Comparison of ENCODE assay signal across 22 cellular contexts in the genomic region with DNA sequence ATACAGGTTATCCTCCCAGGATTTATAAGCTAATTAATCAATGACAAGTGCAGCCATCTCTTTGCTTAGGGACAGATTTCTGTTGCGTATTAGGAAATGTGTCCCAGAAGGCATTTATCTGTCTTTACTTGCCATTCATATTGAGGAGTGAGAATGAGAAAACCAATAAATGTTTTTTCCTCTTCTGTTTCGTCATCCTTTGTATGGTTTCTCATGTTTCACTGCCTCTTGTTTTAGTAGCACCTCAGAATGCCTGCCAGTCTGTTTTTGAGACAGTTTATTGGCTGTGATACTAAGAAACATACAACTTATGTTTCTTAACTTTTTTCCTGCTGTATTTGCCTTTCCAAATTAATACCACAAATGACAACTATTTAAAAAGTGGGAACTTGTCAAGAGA.
DNase-seq lines count a peak whose midpoint lies in the region; ATAC-seq, FAIRE-seq and TF ChIP-seq lines count a peak whose summit lies in the region.
"Had no signal": no experiment of that assay in that cellular context is flagged by ENCODE, and none has a peak within 500 bp of the region (broad histone marks: within the 10 kb centered on the region; RNA-seq: fewer than 3 reads in every experiment).

No MANE protein-coding gene starts in this region.

- no peaks in the 10 kb centered on the region; a peak in 1 of 5 replicates for H3K27me3 ChIP-seq in HepG2 (ENCODE audit: control insufficient read depth in 1 of 2, insufficient read depth in 2 of 2, low read length in 2 of 2)
- H3K27me3 ChIP-seq in right lobe of liver, result no peaks in the 10 kb centered on the region
- H3K27me3 ChIP-seq in adipocyte (replicated peaks; ENCODE audit: control insufficient read depth, insufficient read depth, low read length), result peaks cover 2% of the 10 kb centered on the region
- H3K27me3 ChIP-seq: BLaER1 had no signal

- no peaks in the 10 kb centered on the region for H3K36me3 ChIP-seq in HepG2 (replicated peaks in 1 of 2; ENCODE audit: control insufficient read depth in 1 of 2, insufficient read depth in 2 of 2, low read length in 2 of 2)
- no peaks in the 10 kb centered on the region for H3K36me3 ChIP-seq in right lobe of liver
- H3K36me3 ChIP-seq in adipocyte (ENCODE audit: control insufficient read depth, insufficient read depth, low read length, severe bottlenecking), result no peaks in the 10 kb centered on the region
- H3K36me3 ChIP-seq: BLaER1 had no signal

- no peak overlapping the region for H3K4me3 Mint-ChIP-seq in mesothelial cell of epicardium
- no peak overlapping the region for H3K4me3 Mint-ChIP-seq in activated naive CD4-positive, alpha-beta T cell treated with anti-CD3 and anti-CD28 coated beads for 36 hours
- no peak overlapping the region for H3K4me3 Mint-ChIP-seq in activated T-helper 2 cell treated with anti-CD3 and anti-CD28 coated beads, Interferon-gamma antibody, Interleukin-2, Interleukin-4, amounts not matched to agents 10 μg/mL and 5 μg/mL and 100 μg/mL, durations not matched to agents 14 hours and 24 hours and 36 hours (ENCODE audit: low read depth)
- H3K4me3 Mint-ChIP-seq: B cell; CD4-positive, CD25-positive, alpha-beta regulatory T cell; CD8-positive, alpha-beta T cell; HFFc6 had no signal

- TF ChIP-seq CTCF in HepG2 (CRISPR knock-in tag; IDR thresholded peaks at IDR 0.05) (no peak), right lobe of liver (IDR thresholded peaks at IDR 0.05) (no peak), mesothelial cell of epicardium (IDR thresholded peaks at IDR 0.05; ENCODE audit: unreplicated experiment) (no peak)

- TF ChIP-seq POLR2A in HepG2 (IDR thresholded peaks at IDR 0.05; ENCODE audit: insufficient read depth in 1 of 2, low read depth in 2 of 2, low read length in 2 of 2) (no peak), right lobe of liver (IDR thresholded peaks at IDR 0.05) (no peak)

- no peak for FAIRE-seq in HepG2 (lab: Jason Lieb, UNC)
- FAIRE-seq: A204.1, G401.6, GM12892, H54 had no signal

- H3K9ac ChIP-seq in HepG2 (ENCODE audit: insufficient read depth, low read depth, low read length), result no peak overlapping the region
- H3K9ac ChIP-seq in adipocyte (ENCODE audit: low read length), result no peak overlapping the region
- H3K9ac ChIP-seq: BLaER1 had no signal

- H3K4me1 Mint-ChIP-seq in mesothelial cell of epicardium, result peaks cover 51% of the 10 kb centered on the region
- H3K4me1 Mint-ChIP-seq in activated naive CD4-positive, alpha-beta T cell treated with anti-CD3 and anti-CD28 coated beads for 36 hours (ENCODE audit: low read depth), result no peaks in the 10 kb centered on the region
- H3K4me1 Mint-ChIP-seq in activated T-helper 2 cell treated with anti-CD3 and anti-CD28 coated beads, Interferon-gamma antibody, Interleukin-2, Interleukin-4, amounts not matched to agents 10 μg/mL and 5 μg/mL and 100 μg/mL, durations not matched to agents 14 hours and 24 hours and 36 hours (ENCODE audit: low read depth), result no peaks in the 10 kb centered on the region
- H3K4me1 Mint-ChIP-seq: B cell; CD4-positive, CD25-positive, alpha-beta regulatory T cell had no signal

- H3K27ac Mint-ChIP-seq in mesothelial cell of epicardium, result peak overlapping the region; percentile 54
- H3K27ac Mint-ChIP-seq in activated naive CD4-positive, alpha-beta T cell treated with anti-CD3 and anti-CD28 coated beads for 36 hours, result no peak overlapping the region
- no peak overlapping the region for H3K27ac Mint-ChIP-seq in activated T-helper 2 cell treated with anti-CD3 and anti-CD28 coated beads, Interferon-gamma antibody, Interleukin-2, Interleukin-4, amounts not matched to agents 10 μg/mL and 5 μg/mL and 100 μg/mL, durations not matched to agents 14 hours and 24 hours and 36 hours
- H3K27ac Mint-ChIP-seq: B cell; CD4-positive, CD25-positive, alpha-beta regulatory T cell; CD8-positive, alpha-beta T cell; HFFc6 had no signal

- 2% methylated on average over 2 of the region's 2 CpGs for WGBS in HepG2 (ENCODE audit: low lambda C conversion rate)
- WGBS in right lobe of liver (ENCODE audit: insufficient coverage, low coverage, low lambda C conversion rate, missing lambda C conversion rate), result 63% methylated on average over 2 of the region's 2 CpGs

- CTCF ChIA-PET in HepG2 (lab: Yijun Ruan, JAX; ENCODE audit: low intra/inter-chr PET ratio, low total read pairs), result no interaction called here
- CTCF ChIA-PET in activated naive CD4-positive, alpha-beta T cell treated with anti-CD3 and anti-CD28 coated beads for 36 hours (lab: Charles Lee), result no interaction called here

- no peaks in the 10 kb centered on the region for H3K9me3 Mint-ChIP-seq in mesothelial cell of epicardium
- no peaks in the 10 kb centered on the region for H3K9me3 Mint-ChIP-seq in activated naive CD4-positive, alpha-beta T cell treated with anti-CD3 and anti-CD28 coated beads for 36 hours
- H3K9me3 Mint-ChIP-seq in activated T-helper 2 cell treated with anti-CD3 and anti-CD28 coated beads, Interferon-gamma antibody, Interleukin-2, Interleukin-4, amounts not matched to agents 10 μg/mL and 5 μg/mL and 100 μg/mL, durations not matched to agents 14 hours and 24 hours and 36 hours, result no peaks in the 10 kb centered on the region
- H3K9me3 Mint-ChIP-seq: CD8-positive, alpha-beta T cell had no signal

- POLR2A ChIA-PET in HepG2 (lab: Yijun Ruan, JAX), result no interaction called here

- TF ChIP-seq EP300 in HepG2 (IDR thresholded peaks at IDR 0.05; ENCODE audit: low read depth in 2 of 2, low read length in 2 of 2) (no peak), HepG2 (CRISPR knock-in tag; IDR thresholded peaks at IDR 0.05; ENCODE audit: borderline replicate concordance) (no peak)

- H3K27ac ChIP-seq in HepG2 (ENCODE audit: extremely low read length, insufficient read depth, low read length), result no peak overlapping the region
- H3K27ac ChIP-seq in right lobe of liver, result no peak overlapping the region
- H3K27ac ChIP-seq: 22Rv1, BLaER1, C4-2B had no signal

- no peak for ATAC-seq in HepG2
- ATAC-seq in right lobe of liver, result no peak
- ATAC-seq: CD8-positive, alpha-beta T cell had no signal

- H3K4me2 ChIP-seq in HepG2 (ENCODE audit: low read depth, low read length), result no peak overlapping the region
- H3K4me2 ChIP-seq: BLaER1 had no signal

- H3K4me3 ChIP-seq in HepG2 (replicated peaks in 1 of 3; ENCODE audit: insufficient read depth in 1 of 3, low read depth in 2 of 3, low read length in 3 of 3) (no peak overlapping the region), right lobe of liver (no peak overlapping the region), adipocyte (ENCODE audit: low read length) (no peak overlapping the region)
- H3K4me3 ChIP-seq: BLaER1 had no signal

- H3K79me2 ChIP-seq in HepG2 (ENCODE audit: insufficient read depth, low read length), result no peaks in the 10 kb centered on the region

- H3K9me3 ChIP-seq in HepG2 (ENCODE audit: low read length) (no peaks in the 10 kb centered on the region), right lobe of liver (no peaks in the 10 kb centered on the region), adipocyte (ENCODE audit: control insufficient read depth, low read length) (no peaks in the 10 kb centered on the region)
- H3K9me3 ChIP-seq: BLaER1, Caco-2 had no signal

- intact Hi-C loops in HepG2 (cut with micrococcal nuclease; ENCODE audit: unreplicated experiment), result no loop called here
- intact Hi-C loops in right lobe of liver (cut with DNase I), result no loop called here
- intact Hi-C loops in activated naive CD4-positive, alpha-beta T cell treated with anti-CD3 and anti-CD28 coated beads for 36 hours (cut with micrococcal nuclease), result no loop called here
- intact Hi-C loops in activated T-helper 2 cell treated with anti-CD3 and anti-CD28 coated beads, Interferon-gamma antibody, Interleukin-2, Interleukin-4, amounts not matched to agents 10 μg/mL and 5 μg/mL and 100 μg/mL, durations not matched to agents 14 hours and 24 hours and 36 hours (cut with micrococcal nuclease), result no loop called here

- no peak for TF ChIP-seq RAD21 in HepG2 (CRISPR knock-in tag; IDR thresholded peaks at IDR 0.05)

- in situ Hi-C loops in HepG2 (cut with HindIII; ENCODE audit: extremely low pct_ligation_motif_present, low pct_unique_long_range_greater_than_20kb), result no loop called here

- BruUV-seq in HepG2 (replicated peaks; lab: Mats Ljungman, UMichigan), result no TSS peak

- H3K27me3 Mint-ChIP-seq in mesothelial cell of epicardium (ENCODE audit: low read depth), result no peaks in the 10 kb centered on the region
- no peaks in the 10 kb centered on the region for H3K27me3 Mint-ChIP-seq in activated naive CD4-positive, alpha-beta T cell treated with anti-CD3 and anti-CD28 coated beads for 36 hours (ENCODE audit: low read depth)
- H3K27me3 Mint-ChIP-seq in activated T-helper 2 cell treated with anti-CD3 and anti-CD28 coated beads, Interferon-gamma antibody, Interleukin-2, Interleukin-4, amounts not matched to agents 10 μg/mL and 5 μg/mL and 100 μg/mL, durations not matched to agents 14 hours and 24 hours and 36 hours (ENCODE audit: low read depth), result no peaks in the 10 kb centered on the region
- H3K27me3 Mint-ChIP-seq: B cell; CD4-positive, CD25-positive, alpha-beta regulatory T cell had no signal

- H4K20me1 ChIP-seq in HepG2 (ENCODE audit: insufficient read depth, low read length), result no peaks in the 10 kb centered on the region
- H4K20me1 ChIP-seq: BLaER1 had no signal

- H3K4me1 ChIP-seq in HepG2 (ENCODE audit: insufficient read depth, low read length), result no peaks in the 10 kb centered on the region
- H3K4me1 ChIP-seq in right lobe of liver, result no peaks in the 10 kb centered on the region
- no peaks in the 10 kb centered on the region for H3K4me1 ChIP-seq in adipocyte (ENCODE audit: control insufficient read depth, insufficient read depth, low read length)
- H3K4me1 ChIP-seq: BLaER1, Caco-2 had no signal

- H3K36me3 Mint-ChIP-seq in mesothelial cell of epicardium, result no peaks in the 10 kb centered on the region
- no peaks in the 10 kb centered on the region for H3K36me3 Mint-ChIP-seq in activated naive CD4-positive, alpha-beta T cell treated with anti-CD3 and anti-CD28 coated beads for 36 hours (ENCODE audit: low read depth)
- H3K36me3 Mint-ChIP-seq in activated T-helper 2 cell treated with anti-CD3 and anti-CD28 coated beads, Interferon-gamma antibody, Interleukin-2, Interleukin-4, amounts not matched to agents 10 μg/mL and 5 μg/mL and 100 μg/mL, durations not matched to agents 14 hours and 24 hours and 36 hours (ENCODE audit: low read depth), result no peaks in the 10 kb centered on the region
- H3K36me3 Mint-ChIP-seq: CD4-positive, CD25-positive, alpha-beta regulatory T cell; CD8-positive, alpha-beta T cell had no signal

- H2AFZ ChIP-seq in HepG2 (ENCODE audit: low read length), result no peak overlapping the region

- DNase-seq in HepG2 (ENCODE audit: low spot score) (no peak), right lobe of liver (no peak), adipocyte (ENCODE audit: low read depth) (peak; percentile 36), mesothelial cell of epicardium (ENCODE audit: low spot score in 2 of 2, unreplicated experiment in 2 of 2) (no peak)
- no peak for DNase-seq in activated naive CD4-positive, alpha-beta T cell treated with anti-CD3 and anti-CD28 coated beads for 36 hours
- DNase-seq in activated T-helper 2 cell treated with anti-CD3 and anti-CD28 coated beads, Interferon-gamma antibody, Interleukin-2, Interleukin-4, amounts not matched to agents 10 μg/mL and 5 μg/mL and 100 μg/mL, durations not matched to agents 14 hours and 24 hours and 36 hours (ENCODE audit: low spot score), result no peak
- DNase-seq: Caco-2; CD4-positive, CD25-positive, alpha-beta regulatory T cell; CD8-positive, alpha-beta T cell; DMS153; DND-41; GOT3; HCEC 1CT; HFFc6 had no signal
